Comparison of ENCODE assay signal across 8 cellular contexts in the genomic region with DNA sequence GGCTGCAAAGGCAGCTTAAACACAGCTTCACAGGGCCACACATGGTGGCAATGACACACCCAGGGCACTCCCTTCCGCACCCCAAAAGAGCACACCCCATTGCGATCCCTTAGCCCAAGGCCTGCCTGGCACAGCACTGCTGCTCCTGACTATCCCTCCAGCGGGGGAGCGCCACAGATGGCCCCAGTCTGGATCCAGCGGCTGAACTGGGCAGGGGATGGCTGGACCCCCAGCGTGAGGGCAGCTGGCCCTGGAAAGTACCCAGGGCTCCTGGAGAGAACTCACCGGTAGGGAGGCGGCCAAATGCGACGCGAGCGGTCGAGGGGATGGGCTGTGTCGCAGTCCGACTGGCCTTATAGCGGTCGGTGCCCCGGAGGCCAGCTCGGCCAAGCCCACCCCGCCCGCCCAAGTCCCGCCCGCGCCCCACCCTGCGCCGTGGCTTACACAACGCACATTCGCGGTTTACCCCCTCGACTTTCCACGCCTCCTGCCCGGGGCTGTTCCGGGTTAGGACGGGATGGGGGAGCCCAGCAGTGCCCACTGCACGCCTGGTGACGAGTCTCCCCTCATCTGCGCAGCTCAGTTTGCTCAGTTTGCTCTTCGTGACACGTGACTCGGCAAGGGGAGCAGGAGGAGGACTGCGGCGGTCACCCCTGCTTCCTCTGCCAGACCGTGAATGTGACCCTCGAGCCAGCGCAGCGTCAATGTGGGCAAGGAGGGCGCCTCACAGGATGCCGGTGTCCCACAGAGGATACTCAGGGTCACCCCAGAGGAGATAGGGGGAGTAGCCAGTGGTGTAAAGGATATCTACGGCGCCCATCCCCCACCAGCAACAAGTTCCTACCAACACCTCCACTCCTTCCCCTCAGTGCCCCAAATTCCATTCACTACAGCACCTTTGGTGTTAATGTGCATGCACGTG. TPM values are rescaled to one million over a fixed set of nuclear protein-coding genes. Genes with fewer than 3 reads are reported as not detected.
DNase-seq lines count a peak whose midpoint lies in the region; ATAC-seq and TF ChIP-seq lines count a peak whose summit lies in the region.

A gene (minus strand): TSS at position 328 of the 922 bp plus-strand sequence. CDS start 652 bp downstream, outside the sequence.

- peak within 1 kb of the TSS; percentile 95 for H3K4me3 ChIP-seq in KMS-11 (IDR thresholded peaks at IDR 0.05; ENCODE audit: insufficient read depth, low read depth, low read length)
- H3K4me3 ChIP-seq in heart left ventricle: peak within 1 kb of the TSS; percentile 61 to 97 (median 85)
- H3K4me3 ChIP-seq in tibial artery: peak within 1 kb of the TSS; percentile 72 to 94

- H3K27ac Mint-ChIP-seq in T-helper 2 cell treated with Interferon-gamma antibody and Interleukin-4, amounts not matched to agents 5 μg/mL and 100 μg/mL, for 36 hours: peak within 1 kb of the TSS; percentile 98

- H3K79me2 ChIP-seq in KMS-11 (ENCODE audit: insufficient read depth, low read depth): no peaks in the 10 kb centered on the region

- H3K9me3 ChIP-seq in heart left ventricle (no peaks in the 10 kb centered on the region), tibial artery (no peaks in the 10 kb centered on the region)

- H3K36me3 ChIP-seq in KMS-11 (ENCODE audit: insufficient read depth): no peaks in the 10 kb centered on the region
- peaks cover 0 to 7% (median 0%) of the 10 kb centered on the region in 9 donors for H3K36me3 ChIP-seq in heart left ventricle
- H3K36me3 ChIP-seq in tibial artery: peaks cover 0 to 9% (median 9%) of the 10 kb centered on the region in 3 donors

- no peaks in the 10 kb centered on the region for H3K27me3 Mint-ChIP-seq in T-helper 2 cell treated with Interferon-gamma antibody and Interleukin-4, amounts not matched to agents 5 μg/mL and 100 μg/mL, for 36 hours (ENCODE audit: low read depth)

- peak; percentile 75 for DNase-seq in GM04503 (ENCODE audit: low read depth)
- DNase-seq in T-helper 2 cell treated with Interferon-gamma antibody and Interleukin-4, amounts not matched to agents 5 μg/mL and 100 μg/mL, for 36 hours (ENCODE audit: low spot score): peak; percentile 78
- peak in 35 of 56 donors; percentile 16 to 83 (median 44) for DNase-seq in amygdala (lab: John Stamatoyannopoulos, UW)
- DNase-seq in heart left ventricle: peak; percentile 85 to 93 (median 89)
- peak; percentile 45 to 94 (median 60) for DNase-seq in posterior cingulate gyrus
- peak; percentile 92 to 96 for DNase-seq in tibial artery

- H2AFZ ChIP-seq in KMS-11 (ENCODE audit: low read depth): peak within 1 kb of the TSS; percentile 84

- H3K9me3 Mint-ChIP-seq in T-helper 2 cell treated with Interferon-gamma antibody and Interleukin-4, amounts not matched to agents 5 μg/mL and 100 μg/mL, for 36 hours: no peaks in the 10 kb centered on the region

- H3K9ac ChIP-seq in KMS-11: peak within 1 kb of the TSS; percentile 76

- peak within 1 kb of the TSS; percentile 96 for H3K4me3 Mint-ChIP-seq in T-helper 2 cell treated with Interferon-gamma antibody and Interleukin-4, amounts not matched to agents 5 μg/mL and 100 μg/mL, for 36 hours

- peak within 1 kb of the TSS; percentile 91 for H3K4me2 ChIP-seq in KMS-11

- peak; percentile 75 to 85 (median 79) for ATAC-seq in heart left ventricle
- ATAC-seq in GM19395 (IDR thresholded peaks at IDR 0.05; ENCODE audit: unreplicated experiment): no peak

- TF ChIP-seq POLR2A in heart left ventricle (IDR thresholded peaks at IDR 0.05): peak in 1 of 2 donors; percentile 72

- peaks cover 65% of the 10 kb centered on the region for H3K4me1 Mint-ChIP-seq in T-helper 2 cell treated with Interferon-gamma antibody and Interleukin-4, amounts not matched to agents 5 μg/mL and 100 μg/mL, for 36 hours (ENCODE audit: low read depth)

- TF ChIP-seq CTCF in KMS-11 (conservative IDR thresholded peaks at IDR 0.05; ENCODE audit: low read depth, low read length) (no peak), heart left ventricle (IDR thresholded peaks at IDR 0.05) (no peak), tibial artery (IDR thresholded peaks at IDR 0.05) (no peak)

- intact Hi-C loops in heart left ventricle (cut with DNase I): loop anchor here in 3 of 10 donors (2.0 to 10.0 kb wide), 2 partner anchors 31 to 449 kb away; a partner anchor contains a TSS
- intact Hi-C loops in posterior cingulate gyrus (cut with DNase I): no loop called here
- intact Hi-C loops in tibial artery (cut with DNase I; ENCODE audit: low total_unique reads): no loop called here

- H4K20me1 ChIP-seq in KMS-11 (ENCODE audit: insufficient read depth): no peaks in the 10 kb centered on the region

- H3K27ac ChIP-seq in KMS-11 (peak within 1 kb of the TSS; percentile 58), heart left ventricle (peak within 1 kb of the TSS; percentile 89 to 100 (median 98)), tibial artery (peak within 1 kb of the TSS; percentile 93 to 99)

- H3K27me3 ChIP-seq in KMS-11 (ENCODE audit: insufficient read depth, low read depth) (no peaks in the 10 kb centered on the region), heart left ventricle (no peaks in the 10 kb centered on the region), tibial artery (no peaks in the 10 kb centered on the region)

- WGBS in heart left ventricle, 4 donors: 5 to 7% (median 5%) methylated on average over 22 to 51 of the region's 51 CpGs

- H3K36me3 Mint-ChIP-seq in T-helper 2 cell treated with Interferon-gamma antibody and Interleukin-4, amounts not matched to agents 5 μg/mL and 100 μg/mL, for 36 hours (ENCODE audit: low read depth): peaks cover 33% of the 10 kb centered on the region

- peaks cover 16% of the 10 kb centered on the region for H3K4me1 ChIP-seq in KMS-11 (ENCODE audit: low read depth, poor library complexity, severe bottlenecking)
- H3K4me1 ChIP-seq in heart left ventricle: peaks cover 0 to 72% (median 28%) of the 10 kb centered on the region in 12 donors
- peaks cover 0 to 53% (median 36%) of the 10 kb centered on the region in 4 donors for H3K4me1 ChIP-seq in tibial artery

RNA-seq across cellular contexts. Expression of the gene that starts here (rescaled TPM):
- 100 to 1,000 TPM; 157 to 415 (median 301) TPM for total RNA-seq in heart left ventricle
- 1,000 to 10,000 TPM in 1 of 2 donors, 100 to 1,000 TPM in 1; 371 to 1,213 TPM for polyA plus RNA-seq in heart left ventricle

Comparison
In these comparisons a context has a peak if more than half of its experiments do, and no peak if none do; other contexts are left out.
1. DNase-seq: peak in every context shown above with its lines; median percentile 94 in tibial artery; 89 in heart left ventricle; 78 in T-helper 2 cell treated with Interferon-gamma antibody and Interleukin-4, amounts not matched to agents 5 μg/mL and 100 μg/mL, for 36 hours; 75 in GM04503; 60 in posterior cingulate gyrus; 44 in amygdala.